13 cellular contexts compared by ENCODE assay signal in genomic region chr3:39050020-39050419, GRCh38. TPM values are rescaled to one million over a fixed set of nuclear protein-coding genes. Genes with fewer than 3 reads are reported as not detected.
A peak's percentile ranks its signal among the peaks of the same experiment; 100 is the strongest.
DNase-seq lines count a peak whose midpoint lies in the region; ATAC-seq and TF ChIP-seq lines count a peak whose summit lies in the region.
"Had no signal": no experiment of that assay in that cellular context is flagged by ENCODE, and none has a peak within 500 bp of the region (broad histone marks: within the 10 kb centered on the region; RNA-seq: fewer than 3 reads in every experiment).

No MANE protein-coding gene starts in this region.

- H2AFZ ChIP-seq in hepatocyte = no peak overlapping the region
- H2AFZ ChIP-seq in SK-N-SH (ENCODE audit: low read depth) = no peak overlapping the region
- H2AFZ ChIP-seq in MM.1S (ENCODE audit: low read length) = no peak overlapping the region

- H3K36me3 ChIP-seq in hepatocyte (replicated peaks; ENCODE audit: insufficient read depth, low read depth) (no peaks in the 10 kb centered on the region), SK-N-SH (replicated peaks in 1 of 2; ENCODE audit: control insufficient read depth in 1 of 2, insufficient read depth in 2 of 2, low read length in 1 of 2) (no peaks in the 10 kb centered on the region), MM.1S (replicated peaks; ENCODE audit: insufficient read depth, low read length) (no peaks in the 10 kb centered on the region)
- H3K36me3 ChIP-seq: SJCRH30 had no signal

- H3K27me3 ChIP-seq in hepatocyte (no peaks in the 10 kb centered on the region), SK-N-SH (ENCODE audit: insufficient read depth) (no peaks in the 10 kb centered on the region), MM.1S (replicated peaks; ENCODE audit: insufficient read depth, low read length) (no peaks in the 10 kb centered on the region)
- H3K27me3 ChIP-seq: SJCRH30, testis had no signal

- H4K20me1 ChIP-seq in hepatocyte (ENCODE audit: insufficient read depth, poor library complexity, severe bottlenecking) (peaks cover 7% of the 10 kb centered on the region), SK-N-SH (ENCODE audit: insufficient read depth) (no peaks in the 10 kb centered on the region; the same call in 1 of the 2 replicates), MM.1S (ENCODE audit: insufficient read depth, low read length) (no peaks in the 10 kb centered on the region)

- CTCF ChIA-PET in SK-N-SH (lab: Yijun Ruan, JAX) = no interaction called here

- H3K9ac ChIP-seq in SK-N-SH (no peak overlapping the region), MM.1S (ENCODE audit: low read length) (no peak overlapping the region)

- ATAC-seq in HG02981 (IDR thresholded peaks at IDR 0.05; ENCODE audit: unreplicated experiment) = peak; percentile 32
- ATAC-seq in HG02970 (IDR thresholded peaks at IDR 0.05; ENCODE audit: low FRiP score, unreplicated experiment) = no peak
- ATAC-seq in omental fat pad (ENCODE audit: low FRiP score) = no peak

- TF ChIP-seq CTCF in hepatocyte (IDR thresholded peaks at IDR 0.05; ENCODE audit: poor library complexity) (no peak), SK-N-SH (IDR thresholded peaks at IDR 0.05) (no peak), MM.1S (IDR thresholded peaks at IDR 0.05; ENCODE audit: low read length) (no peak), omental fat pad (IDR thresholded peaks at IDR 0.05) (no peak)

- no peak for TF ChIP-seq EP300 in SK-N-SH (IDR thresholded peaks at IDR 0.05; ENCODE audit: borderline replicate concordance in 1 of 2, low read depth in 1 of 2, low read length in 1 of 2)

- DNase-seq in Ammon's horn (ENCODE audit: low spot score) = peak; percentile 62
- peak; percentile 80 for DNase-seq in SIG-M5 (lab: John Stamatoyannopoulos, UW)
- DNase-seq in hepatocyte (ENCODE audit: low spot score) = peak; percentile 7
- no peak for DNase-seq in SK-N-SH
- no peak for DNase-seq in MM.1S
- DNase-seq in omental fat pad (ENCODE audit: low spot score) = no peak
- DNase-seq: activated gamma-delta T cell treated with Interleukin-2 at 50 U/mL for 16 hours, SJCRH30, testis had no signal

- H3F3A ChIP-seq in SK-N-SH (replicated peaks; ENCODE audit: insufficient read depth) (no peaks in the 10 kb centered on the region), MM.1S (ENCODE audit: insufficient read depth, low read length) (no peaks in the 10 kb centered on the region)

- H3K4me1 ChIP-seq in hepatocyte (ENCODE audit: insufficient read depth) (peaks cover 6% of the 10 kb centered on the region), SK-N-SH (ENCODE audit: control insufficient read depth in 1 of 2, insufficient read depth in 2 of 2, low read depth in 1 of 2, low read length in 1 of 2) (peaks cover 0 to 3% of the 10 kb centered on the region in 2 experiments; a peak in 2 of 4 replicates), MM.1S (ENCODE audit: low read length) (peaks cover 5% of the 10 kb centered on the region; the same call in 1 of the 2 replicates)

- H3K9me2 ChIP-seq in hepatocyte (replicated peaks; ENCODE audit: insufficient read depth) = no peaks in the 10 kb centered on the region
- no peaks in the 10 kb centered on the region for H3K9me2 ChIP-seq in SK-N-SH
- no peaks in the 10 kb centered on the region for H3K9me2 ChIP-seq in MM.1S (replicated peaks; ENCODE audit: insufficient read depth, low read length)

- H3K4me2 ChIP-seq in hepatocyte = no peak overlapping the region
- no peak overlapping the region for H3K4me2 ChIP-seq in SK-N-SH
- H3K4me2 ChIP-seq in MM.1S (ENCODE audit: low read depth, low read length) = no peak overlapping the region

- no peak overlapping the region for H3K4me3 ChIP-seq in hepatocyte
- H3K4me3 ChIP-seq in SK-N-SH (ENCODE audit: low read depth in 2 of 2, low read length in 1 of 2) = no peak overlapping the region
- H3K4me3 ChIP-seq in MM.1S (ENCODE audit: low read length) = no peak overlapping the region
- H3K4me3 ChIP-seq: SJCRH30, testis had no signal

- H3K79me2 ChIP-seq in hepatocyte = peaks cover 28% of the 10 kb centered on the region
- peaks cover 32% of the 10 kb centered on the region for H3K79me2 ChIP-seq in SK-N-SH (ENCODE audit: insufficient read depth)
- H3K79me2 ChIP-seq in MM.1S (ENCODE audit: low read length) = peaks cover 30% of the 10 kb centered on the region

- no peak overlapping the region for H3K27ac ChIP-seq in hepatocyte
- H3K27ac ChIP-seq in SK-N-SH (ENCODE audit: low read depth in 2 of 2, low read length in 1 of 2) = no peak overlapping the region
- H3K27ac ChIP-seq in MM.1S (ENCODE audit: low read length) = no peak overlapping the region
- H3K27ac ChIP-seq: SJCRH30, testis had no signal

- no peak for TF ChIP-seq RAD21 in SK-N-SH (IDR thresholded peaks at IDR 0.05; ENCODE audit: low read length)

- POLR2A ChIA-PET in SK-N-SH (lab: Yijun Ruan, JAX) = no interaction called here

- H3K9me3 ChIP-seq in hepatocyte (ENCODE audit: low read depth) (no peaks in the 10 kb centered on the region), SK-N-SH (no peaks in the 10 kb centered on the region), MM.1S (replicated peaks; ENCODE audit: insufficient read depth, low read length) (no peaks in the 10 kb centered on the region)
- H3K9me3 ChIP-seq: SJCRH30, testis had no signal

TF ChIP-seq in SK-N-SH, 30 proteins besides CTCF, POLR2A, EP300 and RAD21:
- TF ChIP-seq JUND (IDR thresholded peaks at IDR 0.05) (no peak), FOXM1 (IDR thresholded peaks at IDR 0.05; ENCODE audit: low read depth) (no peak), RXRA (IDR thresholded peaks at IDR 0.05; ENCODE audit: borderline replicate concordance, low read depth) (no peak), RFX5 (IDR thresholded peaks at IDR 0.05; ENCODE audit: low read length) (no peak), YY1 (IDR thresholded peaks at IDR 0.05; ENCODE audit: low read depth) (no peak), MAX (IDR thresholded peaks at IDR 0.05; ENCODE audit: low read depth) (no peak), SIN3A (IDR thresholded peaks at IDR 0.05; ENCODE audit: borderline replicate concordance, low read depth, low read length) (no peak), TEAD4 (IDR thresholded peaks at IDR 0.05; ENCODE audit: borderline replicate concordance, insufficient read depth) (no peak)

RNA-seq across cellular contexts. Expression of gene SCN11A, which starts 1.7 kb away (rescaled TPM):
- total RNA-seq in hepatocyte (3.7 and 3.9 TPM in 2 replicates), omental fat pad (under 1 TPM; 0.31 to 0.63 (median 0.46) TPM)
- polyA plus RNA-seq in hepatocyte (0.86 and 1.9 TPM in 2 replicates), SK-N-SH (2012; rRNA removed) (0.02 TPM in 2 replicates)
- polyA plus RNA-seq in SK-N-SH (2012; cell fraction: cytosol; rRNA removed) = 0.01 TPM in 2 replicates
- polyA plus RNA-seq in SK-N-SH (2012; cell fraction: nucleus; rRNA removed) = 0.08 and 0.10 TPM in 2 replicates
- total RNA-seq: HT1080, M059J had no signal

RNA-seq across cellular contexts. Expression of gene WDR48, which starts 1.8 kb away (rescaled TPM):
- total RNA-seq in hepatocyte = 34.7 and 37.0 TPM in 2 replicates
- 24.6 and 25.0 TPM in 2 replicates for polyA plus RNA-seq in hepatocyte
- polyA plus RNA-seq in SK-N-SH (2012; rRNA removed) = 12.1 and 18.0 TPM in 2 replicates
- 16.8 and 17.8 TPM in 2 replicates for polyA plus RNA-seq in SK-N-SH (2012; cell fraction: cytosol; rRNA removed)
- 11.0 and 25.9 TPM in 2 replicates for polyA plus RNA-seq in SK-N-SH (2012; cell fraction: nucleus; rRNA removed)
- 10 to 100 TPM; 16.7 to 37.2 (median 22.7) TPM for total RNA-seq in omental fat pad

RNA-seq across cellular contexts. Expression of gene GORASP1, which starts 57.4 kb away (rescaled TPM):
- total RNA-seq in hepatocyte (38.0 and 48.6 TPM in 2 replicates), omental fat pad (10 to 100 TPM; 38.7 to 56.4 (median 51.0) TPM)
- polyA plus RNA-seq in hepatocyte (42.0 and 49.0 TPM in 2 replicates), SK-N-SH (2012; rRNA removed) (44.3 and 56.2 TPM in 2 replicates)
- polyA plus RNA-seq in SK-N-SH (2012; cell fraction: cytosol; rRNA removed) = 18.6 and 24.9 TPM in 2 replicates
- polyA plus RNA-seq in SK-N-SH (2012; cell fraction: nucleus; rRNA removed) = 197 and 204 TPM in 2 replicates

RNA-seq across cellular contexts. Expression of gene TTC21A, which starts 57.5 kb away (rescaled TPM):
- total RNA-seq in hepatocyte (1.2 and 3.7 TPM in 2 replicates), omental fat pad (1 to 10 TPM; 2.6 to 9.9 (median 2.9) TPM)
- polyA plus RNA-seq in hepatocyte (6.5 and 7.6 TPM in 2 replicates), SK-N-SH (2012; rRNA removed) (3.9 and 4.2 TPM in 2 replicates)
- polyA plus RNA-seq in SK-N-SH (2012; cell fraction: cytosol; rRNA removed) = 1.0 and 1.5 TPM in 2 replicates
- polyA plus RNA-seq in SK-N-SH (2012; cell fraction: nucleus; rRNA removed) = 20.1 and 22.2 TPM in 2 replicates

Comparison
In these comparisons a context has a peak if more than half of its experiments do, and no peak if none do; other contexts are left out.
1. DNase-seq: peak in Ammon's horn (single experiment), SIG-M5 (single experiment) and hepatocyte (single experiment); none in SK-N-SH (single experiment), MM.1S (single experiment) and omental fat pad (single experiment).